In genomic region chr3:41237907-41238306, GRCh38 we compare ENCODE assay signal across 17 cellular contexts. TPM values are rescaled to one million over a fixed set of nuclear protein-coding genes. Genes with fewer than 3 reads are reported as not detected.
A peak's percentile ranks its signal among the peaks of the same experiment; 100 is the strongest.
DNase-seq lines count a peak whose midpoint lies in the region; ATAC-seq and TF ChIP-seq lines count a peak whose summit lies in the region.
"Had no signal": no experiment of that assay in that cellular context is flagged by ENCODE, and none has a peak within 500 bp of the region (broad histone marks: within the 10 kb centered on the region; RNA-seq: fewer than 3 reads in every experiment).

No MANE protein-coding gene starts in this region.

- intact Hi-C loops in activated CD8-positive, alpha-beta T cell treated with anti-CD3 and anti-CD28 coated beads for 36 hours (cut with micrococcal nuclease), result no loop called here
- intact Hi-C loops in prostate gland (cut with DNase I), result no loop called here

- H3K27ac ChIP-seq in prostate gland, result no peak overlapping the region
- H3K27ac ChIP-seq: 22Rv1 had no signal

- H3K36me3 Mint-ChIP-seq in activated CD8-positive, alpha-beta T cell treated with anti-CD3 and anti-CD28 coated beads for 36 hours (ENCODE audit: low read depth), result peaks cover 70% of the 10 kb centered on the region
- H3K36me3 Mint-ChIP-seq in activated CD8-positive, alpha-beta T cell treated with anti-CD3 and anti-CD28 coated beads, Interleukin-2, amount 10 ng/mL, durations not matched to agents 7 days and 5 days (ENCODE audit: low read depth), result peaks cover 76% of the 10 kb centered on the region
- H3K36me3 Mint-ChIP-seq in activated naive CD8-positive, alpha-beta T cell treated with anti-CD3 and anti-CD28 coated beads for 36 hours, result peaks cover 49% of the 10 kb centered on the region
- H3K36me3 Mint-ChIP-seq in stimulated activated naive B cell treated with anti-CD40 and anti-IgM and Interleukin-4, amounts not matched to agents 10 μg/mL and 1 μg/mL and 100 μg/mL, for 72 hours, result peaks cover 20 to 59% of the 10 kb centered on the region in 2 donors

- H3K4me3 ChIP-seq in fibroblast of the aortic adventitia (ENCODE audit: low read depth, low read length) (no peak overlapping the region), prostate gland (no peak overlapping the region)
- H3K4me3 ChIP-seq: HAP-1 had no signal

- CTCF ChIA-PET in activated CD8-positive, alpha-beta T cell treated with anti-CD3 and anti-CD28 coated beads for 36 hours (lab: Charles Lee), result interaction anchor here (0.6 kb wide), 1 partner anchor 27 kb away, joined by 3 read pairs; no protein-coding TSS in a partner anchor
- CTCF ChIA-PET in activated CD8-positive, alpha-beta T cell treated with anti-CD3 and anti-CD28 coated beads, Interleukin-2, amount 10 ng/mL, durations not matched to agents 7 days and 5 days (lab: Charles Lee), result no interaction called here

- H3K4me1 Mint-ChIP-seq in activated CD8-positive, alpha-beta T cell treated with anti-CD3 and anti-CD28 coated beads for 36 hours (ENCODE audit: low read depth), result no peaks in the 10 kb centered on the region
- H3K4me1 Mint-ChIP-seq in activated CD8-positive, alpha-beta T cell treated with anti-CD3 and anti-CD28 coated beads, Interleukin-2, amount 10 ng/mL, durations not matched to agents 7 days and 5 days (ENCODE audit: low read depth), result no peaks in the 10 kb centered on the region
- H3K4me1 Mint-ChIP-seq in activated naive CD8-positive, alpha-beta T cell treated with anti-CD3 and anti-CD28 coated beads for 36 hours, result peaks cover 2% of the 10 kb centered on the region
- peaks cover 0 to 2% of the 10 kb centered on the region in 2 donors for H3K4me1 Mint-ChIP-seq in stimulated activated naive B cell treated with anti-CD40 and anti-IgM and Interleukin-4, amounts not matched to agents 10 μg/mL and 1 μg/mL and 100 μg/mL, for 72 hours
- H3K4me1 Mint-ChIP-seq: B cell had no signal

- H3K4me1 ChIP-seq in prostate gland (replicated peaks), result peaks cover 4% of the 10 kb centered on the region
- H3K4me1 ChIP-seq: HAP-1 had no signal

- H3K27ac Mint-ChIP-seq in activated CD8-positive, alpha-beta T cell treated with anti-CD3 and anti-CD28 coated beads for 36 hours, result peak overlapping the region; percentile 21
- H3K27ac Mint-ChIP-seq in activated CD8-positive, alpha-beta T cell treated with anti-CD3 and anti-CD28 coated beads, Interleukin-2, amount 10 ng/mL, durations not matched to agents 7 days and 5 days, result no peak overlapping the region
- H3K27ac Mint-ChIP-seq in activated naive CD8-positive, alpha-beta T cell treated with anti-CD3 and anti-CD28 coated beads for 36 hours, result peak overlapping the region; percentile 51
- peak overlapping the region; percentile 59 for H3K27ac Mint-ChIP-seq in stimulated activated naive B cell treated with anti-CD40 and anti-IgM and Interleukin-4, amounts not matched to agents 10 μg/mL and 1 μg/mL and 100 μg/mL, for 72 hours
- H3K27ac Mint-ChIP-seq: B cell had no signal

- no peak for DNase-seq in activated CD8-positive, alpha-beta T cell treated with anti-CD3 and anti-CD28 coated beads for 36 hours
- DNase-seq in activated CD8-positive, alpha-beta T cell treated with anti-CD3 and anti-CD28 coated beads, Interleukin-2, amount 10 ng/mL, durations not matched to agents 7 days and 5 days, result no peak
- no peak for DNase-seq in activated naive CD8-positive, alpha-beta T cell treated with anti-CD3 and anti-CD28 coated beads for 36 hours
- peak; percentile 40 for DNase-seq in fibroblast of the aortic adventitia (ENCODE audit: low read depth)
- no peak for DNase-seq in stimulated activated naive B cell treated with anti-CD40 and anti-IgM and Interleukin-4, amounts not matched to agents 10 μg/mL and 1 μg/mL and 100 μg/mL, for 72 hours
- no peak for DNase-seq in activated CD4-positive, alpha-beta T cell treated with anti-CD3 and anti-CD28 coated beads, Interleukin-2, amount 50 U/mL, for 4 hours
- no peak for DNase-seq in NCI-H446 treated with DMSO at 0.1 percent for 48 hours (lab: John Stamatoyannopoulos, UW)
- DNase-seq in prostate gland (ENCODE audit: low spot score), result no peak
- DNase-seq: Calu3; CD4-positive, CD25-positive, alpha-beta regulatory T cell; DMS53; NCI-H187; NCI-H345; NCI-H526 treated with DMSO at 0.1 percent for 48 hours had no signal

- POLR2A ChIA-PET in activated CD8-positive, alpha-beta T cell treated with anti-CD3 and anti-CD28 coated beads for 36 hours (lab: Charles Lee), result no interaction called here
- POLR2A ChIA-PET in activated CD8-positive, alpha-beta T cell treated with anti-CD3 and anti-CD28 coated beads, Interleukin-2, amount 10 ng/mL, durations not matched to agents 7 days and 5 days (lab: Charles Lee), result no interaction called here

- H3K36me3 ChIP-seq in prostate gland, result peaks cover 4 to 22% of the 10 kb centered on the region in 2 donors

- no peak for TF ChIP-seq POLR2A in prostate gland (IDR thresholded peaks at IDR 0.05)

- H3K27me3 Mint-ChIP-seq in activated CD8-positive, alpha-beta T cell treated with anti-CD3 and anti-CD28 coated beads for 36 hours, result no peaks in the 10 kb centered on the region
- no peaks in the 10 kb centered on the region for H3K27me3 Mint-ChIP-seq in activated CD8-positive, alpha-beta T cell treated with anti-CD3 and anti-CD28 coated beads, Interleukin-2, amount 10 ng/mL, durations not matched to agents 7 days and 5 days (ENCODE audit: low read depth)
- H3K27me3 Mint-ChIP-seq in activated naive CD8-positive, alpha-beta T cell treated with anti-CD3 and anti-CD28 coated beads for 36 hours, result no peaks in the 10 kb centered on the region
- H3K27me3 Mint-ChIP-seq in stimulated activated naive B cell treated with anti-CD40 and anti-IgM and Interleukin-4, amounts not matched to agents 10 μg/mL and 1 μg/mL and 100 μg/mL, for 72 hours, result no peaks in the 10 kb centered on the region
- H3K27me3 Mint-ChIP-seq: B cell; CD4-positive, CD25-positive, alpha-beta regulatory T cell had no signal

- H3K27me3 ChIP-seq in prostate gland (replicated peaks; ENCODE audit: insufficient read depth), result no peaks in the 10 kb centered on the region

- TF ChIP-seq CTCF in activated CD8-positive, alpha-beta T cell treated with anti-CD3 and anti-CD28 coated beads for 36 hours (IDR thresholded peaks at IDR 0.05), result no peak
- TF ChIP-seq CTCF in fibroblast of the aortic adventitia (IDR thresholded peaks at IDR 0.05; ENCODE audit: insufficient read depth, low read length), result no peak
- TF ChIP-seq CTCF in prostate gland (IDR thresholded peaks at IDR 0.05), result no peak

- ATAC-seq in activated CD8-positive, alpha-beta T cell treated with anti-CD3 and anti-CD28 coated beads for 36 hours, result no peak
- no peak for ATAC-seq in activated CD8-positive, alpha-beta T cell treated with anti-CD3 and anti-CD28 coated beads, Interleukin-2, amount 10 ng/mL, durations not matched to agents 7 days and 5 days
- ATAC-seq in stimulated activated naive B cell treated with anti-CD40 and anti-IgM and Interleukin-4, amounts not matched to agents 10 μg/mL and 1 μg/mL and 100 μg/mL, for 72 hours (replicated peaks), result no peak

- H3K9me3 ChIP-seq in prostate gland, result no peaks in the 10 kb centered on the region
- H3K9me3 ChIP-seq: HAP-1 had no signal

- no peak overlapping the region for H3K4me3 Mint-ChIP-seq in activated CD8-positive, alpha-beta T cell treated with anti-CD3 and anti-CD28 coated beads for 36 hours
- no peak overlapping the region for H3K4me3 Mint-ChIP-seq in activated CD8-positive, alpha-beta T cell treated with anti-CD3 and anti-CD28 coated beads, Interleukin-2, amount 10 ng/mL, durations not matched to agents 7 days and 5 days
- H3K4me3 Mint-ChIP-seq in activated naive CD8-positive, alpha-beta T cell treated with anti-CD3 and anti-CD28 coated beads for 36 hours, result no peak overlapping the region
- H3K4me3 Mint-ChIP-seq in stimulated activated naive B cell treated with anti-CD40 and anti-IgM and Interleukin-4, amounts not matched to agents 10 μg/mL and 1 μg/mL and 100 μg/mL, for 72 hours, result no peak overlapping the region
- H3K4me3 Mint-ChIP-seq: B cell; CD4-positive, CD25-positive, alpha-beta regulatory T cell had no signal

- WGBS in prostate gland, result 15% methylated on average over 3 of the region's 3 CpGs

- no peaks in the 10 kb centered on the region for H3K9me3 Mint-ChIP-seq in activated CD8-positive, alpha-beta T cell treated with anti-CD3 and anti-CD28 coated beads for 36 hours
- H3K9me3 Mint-ChIP-seq in activated CD8-positive, alpha-beta T cell treated with anti-CD3 and anti-CD28 coated beads, Interleukin-2, amount 10 ng/mL, durations not matched to agents 7 days and 5 days (ENCODE audit: insufficient read depth), result no peaks in the 10 kb centered on the region
- no peaks in the 10 kb centered on the region for H3K9me3 Mint-ChIP-seq in activated naive CD8-positive, alpha-beta T cell treated with anti-CD3 and anti-CD28 coated beads for 36 hours
- H3K9me3 Mint-ChIP-seq in stimulated activated naive B cell treated with anti-CD40 and anti-IgM and Interleukin-4, amounts not matched to agents 10 μg/mL and 1 μg/mL and 100 μg/mL, for 72 hours, result no peaks in the 10 kb centered on the region
- H3K9me3 Mint-ChIP-seq: CD4-positive, CD25-positive, alpha-beta regulatory T cell had no signal

RNA-seq across cellular contexts. Expression of gene CTNNB1, which starts 38.6 kb away (rescaled TPM):
- 100 to 1,000 TPM in 1 of 2 experiments, 10 to 100 TPM in 1; 99.9 to 104 TPM for total RNA-seq in activated CD8-positive, alpha-beta T cell treated with anti-CD3 and anti-CD28 coated beads for 36 hours
- total RNA-seq in activated CD8-positive, alpha-beta T cell treated with anti-CD3 and anti-CD28 coated beads, Interleukin-2, amount 10 ng/mL, durations not matched to agents 7 days and 5 days, result 100 to 1,000 TPM; 112 TPM
- total RNA-seq in activated naive CD8-positive, alpha-beta T cell treated with anti-CD3 and anti-CD28 coated beads for 36 hours, result 100 to 1,000 TPM; 132 to 141 TPM
- 461 and 693 TPM in 2 replicates for total RNA-seq in fibroblast of the aortic adventitia (ENCODE audit: low replicate concordance)
- 100 to 1,000 TPM; 405 to 467 TPM for total RNA-seq in prostate gland
